1 cellular context compared by ENCODE assay signal in genomic region chr9:76858248-76858647, GRCh38. TPM values are rescaled to one million over a fixed set of nuclear protein-coding genes. Genes with fewer than 3 reads are reported as not detected.
"Had no signal": no experiment of that assay in that cellular context is flagged by ENCODE, and none has a peak within 500 bp of the region (broad histone marks: within the 10 kb centered on the region; RNA-seq: fewer than 3 reads in every experiment).

No MANE protein-coding gene starts in this region.

RNA-seq across cellular contexts. Expression of gene PRUNE2, which starts 47.7 kb away (rescaled TPM):
- total RNA-seq: G401 had no signal
